ENCODE assay signal across 16 cellular contexts in genomic region chr12:26204612-26205289, GRCh38. TPM values are rescaled to one million over a fixed set of nuclear protein-coding genes. Genes with fewer than 3 reads are reported as not detected.
DNase-seq lines count a peak whose midpoint lies in the region; ATAC-seq and TF ChIP-seq lines count a peak whose summit lies in the region.
"Had no signal": no experiment of that assay in that cellular context is flagged by ENCODE, and none has a peak within 500 bp of the region (broad histone marks: within the 10 kb centered on the region; RNA-seq: fewer than 3 reads in every experiment).

No MANE protein-coding gene starts in this region.

- no peak overlapping the region for H4K5ac ChIP-seq in IMR-90 (ENCODE audit: low read depth, low read length)

- no peak overlapping the region for H2AK9ac ChIP-seq in IMR-90 (replicated peaks; ENCODE audit: low read depth, low read length, poor library complexity)

- H3K4ac ChIP-seq in IMR-90 (ENCODE audit: low read depth, low read length) = no peak overlapping the region

- no peak for TF ChIP-seq POLR2A in IMR-90 (IDR thresholded peaks at IDR 0.05; ENCODE audit: low read depth, low read length)

- H3K14ac ChIP-seq in IMR-90 (replicated peaks; ENCODE audit: low read depth, low read length) = peak overlapping the region; percentile 56

- CTCF ChIA-PET in IMR-90 (lab: Yijun Ruan, JAX) = interaction anchor here (0.6 kb wide), 1 partner anchor 142 kb away, joined by 3 read pairs; no protein-coding TSS in a partner anchor

- intact Hi-C loops in IMR-90 (cut with micrococcal nuclease) = no loop called here
- intact Hi-C loops in right cardiac atrium (cut with DNase I) = no loop called here

- H3K18ac ChIP-seq in IMR-90 (ENCODE audit: low read depth, low read length) = no peak overlapping the region

- H3K79me1 ChIP-seq in IMR-90 (ENCODE audit: low read depth in 1 of 2, low read length in 2 of 2) = no peaks in the 10 kb centered on the region

- H4K20me1 ChIP-seq in IMR-90 (ENCODE audit: insufficient read depth, low read length) = no peaks in the 10 kb centered on the region

- H3K4me3 ChIP-seq in IMR-90 (ENCODE audit: insufficient read depth, low read depth, low read length) (no peak overlapping the region), right cardiac atrium (ENCODE audit: low read length) (no peak overlapping the region), thoracic aorta (peak overlapping the region; percentile 35)
- H3K4me3 ChIP-seq: K562 had no signal

- no peak overlapping the region for H2BK20ac ChIP-seq in IMR-90 (ENCODE audit: low read depth, low read length)

- in situ Hi-C loops in IMR-90 (cut with MboI; ENCODE audit: low sequenced_read_pairs) = no loop called here

- H3K27me3 ChIP-seq in IMR-90 (ENCODE audit: control insufficient read depth, insufficient read depth, low read length) = peaks cover 2% of the 10 kb centered on the region; the same call in 1 of the 2 replicates
- no peaks in the 10 kb centered on the region for H3K27me3 ChIP-seq in right cardiac atrium (ENCODE audit: control insufficient read depth, insufficient read depth)
- H3K27me3 ChIP-seq in thoracic aorta (replicated peaks; ENCODE audit: insufficient read depth) = no peaks in the 10 kb centered on the region

- no peak overlapping the region for H2AFZ ChIP-seq in IMR-90 (replicated peaks; ENCODE audit: low read length, poor library complexity)

- H3K9me3 ChIP-seq in IMR-90 (ENCODE audit: control insufficient read depth, insufficient read depth, low read length) (no peaks in the 10 kb centered on the region), right cardiac atrium (ENCODE audit: control insufficient read depth, low read length) (no peaks in the 10 kb centered on the region), thoracic aorta (no peaks in the 10 kb centered on the region)

- H2BK15ac ChIP-seq in IMR-90 (ENCODE audit: low read depth, low read length) = no peak overlapping the region

- no peak for TF ChIP-seq RAD21 in IMR-90 (IDR thresholded peaks at IDR 0.05; ENCODE audit: low read length)

- BruUV-seq in IMR-90 (replicated peaks; lab: Mats Ljungman, UMichigan) = no TSS peak

- H3K36me3 ChIP-seq in IMR-90 (ENCODE audit: control insufficient read depth, insufficient read depth, low read length) = no peaks in the 10 kb centered on the region
- no peaks in the 10 kb centered on the region for H3K36me3 ChIP-seq in thoracic aorta

- no peak overlapping the region for H3K9ac ChIP-seq in IMR-90 (ENCODE audit: low read depth, low read length)

- no peak overlapping the region for H2AK5ac ChIP-seq in IMR-90 (ENCODE audit: low read depth, low read length)

- H3K27ac ChIP-seq in IMR-90 (ENCODE audit: insufficient read depth, low read length) (no peak overlapping the region), right cardiac atrium (ENCODE audit: low read length) (no peak overlapping the region), thoracic aorta (no peak overlapping the region)

- no peaks in the 10 kb centered on the region for H3K9me1 ChIP-seq in IMR-90 (ENCODE audit: insufficient read depth, low read length)

- H3K4me2 ChIP-seq in IMR-90 (ENCODE audit: low read depth, low read length) = no peak overlapping the region

- ATAC-seq in IMR-90 (ENCODE audit: low read depth) (no peak), right cardiac atrium (peak; percentile 36 to 67), thoracic aorta (ENCODE audit: insufficient number of reproducible peaks, low FRiP score, low read depth) (no peak), GM21423 (IDR thresholded peaks at IDR 0.05; ENCODE audit: unreplicated experiment) (no peak)
- ATAC-seq: K562; naive thymus-derived CD4-positive, alpha-beta T cell had no signal

- no peak overlapping the region for H3K56ac ChIP-seq in IMR-90 (ENCODE audit: extremely low read depth, insufficient read depth, low read length)

- WGBS in IMR-90 (ENCODE audit: extremely low coverage in 2 of 2, insufficient read length in 1 of 2), 2 experiments = 33% methylated on average over 1 of the region's 9 CpGs; no CpG with 5 or more reads in 1 of the 2 experiments
- WGBS in right cardiac atrium = 37% methylated on average over 9 of the region's 9 CpGs

- H3K4me1 ChIP-seq in IMR-90 (ENCODE audit: control insufficient read depth, insufficient read depth, low read length) (no peaks in the 10 kb centered on the region), right cardiac atrium (ENCODE audit: control insufficient read depth, insufficient read depth, low read length) (peaks cover 3% of the 10 kb centered on the region), thoracic aorta (ENCODE audit: control insufficient read depth in 1 of 2, low read depth in 2 of 2) (peaks cover 5 to 33% of the 10 kb centered on the region in 2 donors)

- no peak overlapping the region for H4K91ac ChIP-seq in IMR-90 (ENCODE audit: insufficient read depth, low read depth, low read length)

- no peak overlapping the region for H3K23ac ChIP-seq in IMR-90 (ENCODE audit: low read depth, low read length)

- H2BK5ac ChIP-seq in IMR-90 (ENCODE audit: low read depth, low read length, poor library complexity, severe bottlenecking) = no peak overlapping the region

- no peak for TF ChIP-seq CTCF in IMR-90 (conservative IDR thresholded peaks at IDR 0.05; ENCODE audit: low read depth, low read length)
- no peak for TF ChIP-seq CTCF in thoracic aorta (IDR thresholded peaks at IDR 0.05)

- POLR2A ChIA-PET in IMR-90 (lab: Charles Lee; ENCODE audit: unreplicated experiment) = no interaction called here

- DNase-seq in IMR-90 = no peak
- DNase-seq in dermis blood vessel endothelial cell = peak; percentile 15
- DNase-seq in right cardiac atrium = peak; percentile 20 to 66 (median 58)
- DNase-seq in thoracic aorta (ENCODE audit: low spot score) = peak; percentile 7
- DNase-seq in NCI-H1417 (lab: John Stamatoyannopoulos, UW) = no peak
- no peak for DNase-seq in globus pallidus (ENCODE audit: low spot score)
- DNase-seq: CD4-positive, alpha-beta memory T cell; central memory CD4-positive, alpha-beta T cell; effector memory CD4-positive, alpha-beta T cell; naive thymus-derived CD4-positive, alpha-beta T cell; NCI-H1694; NCI-H226; stimulated activated CD4-positive, alpha-beta T cell treated with anti-CD3 and anti-CD28 coated beads, Interleukin-4, amount 100 ng/mL, for 24 hours had no signal

- no peak overlapping the region for H2BK120ac ChIP-seq in IMR-90 (ENCODE audit: low read depth, low read length)

- dilution Hi-C loops in IMR-90 (cut with HindIII; ENCODE audit: low sequenced_read_pairs, unreplicated experiment) = no loop called here

- 0 out of 4 replicates have a peak overlapping the region, but pooled peaks of 1 of the 2 experiments have one; percentile 17 for H4K8ac ChIP-seq in IMR-90 (ENCODE audit: low read depth in 2 of 2, low read length in 2 of 2)

TF ChIP-seq in IMR-90, 13 proteins besides CTCF, POLR2A, EP300 and RAD21:
- TF ChIP-seq CHD1 (IDR thresholded peaks at IDR 0.05; ENCODE audit: low read depth, low read length) (no peak), MAFK (IDR thresholded peaks at IDR 0.05; ENCODE audit: low read depth, low read length) (no peak), ELK1 (IDR thresholded peaks at IDR 0.05; ENCODE audit: borderline replicate concordance, low read depth, low read length) (no peak), CEBPB (IDR thresholded peaks at IDR 0.05; ENCODE audit: low read depth, low read length) (no peak), USF2 (IDR thresholded peaks at IDR 0.05; ENCODE audit: low read depth, low read length) (no peak), RCOR1 (IDR thresholded peaks at IDR 0.05; ENCODE audit: insufficient replicate concordance, low read length) (no peak), MXI1 (IDR thresholded peaks at IDR 0.05; ENCODE audit: borderline replicate concordance, low read depth, low read length) (no peak), NFE2L2 (IDR thresholded peaks at IDR 0.05; ENCODE audit: low read depth, low read length) (no peak), MAZ (IDR thresholded peaks at IDR 0.05; ENCODE audit: borderline replicate concordance, low read depth, low read length) (no peak), BHLHE40 (IDR thresholded peaks at IDR 0.05; ENCODE audit: low read depth, low read length) (no peak), RFX5 (IDR thresholded peaks at IDR 0.05; ENCODE audit: low read depth, low read length) (no peak), SMC3 (IDR thresholded peaks at IDR 0.05; ENCODE audit: low read depth, low read length) (no peak), FOS (IDR thresholded peaks at IDR 0.05; ENCODE audit: low read depth, low read length) (no peak)

RNA-seq across cellular contexts. Expression of gene SSPN, which starts 9.4 kb away (rescaled TPM):
- total RNA-seq in IMR-90 (2012; rRNA removed) (5.6 and 7.8 TPM in 2 replicates), dermis blood vessel endothelial cell (0.34 and 0.47 TPM in 2 replicates), right cardiac atrium (100 to 1,000 TPM in 2 of 4 donors, 10 to 100 TPM in 2; 74.5 to 109 (median 97.9) TPM), thoracic aorta (10 to 100 TPM; 36.7 to 50.9 TPM)
- polyA plus RNA-seq in IMR-90 (2012; rRNA removed) (3.5 and 4.1 TPM in 2 replicates), right cardiac atrium (21.5 TPM)
- polyA plus RNA-seq in IMR-90 (2012; cell fraction: cytosol; rRNA removed) = 2.8 and 4.8 TPM in 2 replicates
- 0.85 and 2.2 TPM in 2 replicates for polyA plus RNA-seq in IMR-90 (2012; cell fraction: nucleus; rRNA removed; ENCODE audit: low replicate concordance)
- total RNA-seq: activated T-helper 2 cell treated with anti-CD3 and anti-CD28 coated beads, Interferon-gamma antibody, Interleukin-2, Interleukin-4, amounts not matched to agents 10 μg/mL and 5 μg/mL and 100 μg/mL, durations not matched to agents 14 hours and 24 hours and 36 hours; CD4-positive, alpha-beta memory T cell had no signal
- polyA plus RNA-seq: K562; naive thymus-derived CD4-positive, alpha-beta T cell had no signal

Comparison
In these comparisons a context has a peak if more than half of its experiments do, and no peak if none do; other contexts are left out.
1. ATAC-seq: peak in right cardiac atrium (2 of 2); none in IMR-90 (single experiment), thoracic aorta (single experiment) and GM21423 (single experiment).
2. DNase-seq: peak in dermis blood vessel endothelial cell (single experiment), right cardiac atrium (3 of 3) and thoracic aorta (single experiment); none in IMR-90 (single experiment), NCI-H1417 (0 of 3) and globus pallidus (single experiment).